1 cellular context compared by ENCODE assay signal in genomic region chr4:10034136-10034535, GRCh38.
TF ChIP-seq lines count a peak whose summit lies in the region.

No MANE protein-coding gene starts in this region.

TF ChIP-seq in IMR-90, 13 proteins besides CTCF, POLR2A, EP300 and RAD21 (continued from another document):
- no peak for TF ChIP-seq SMC3 (IDR thresholded peaks at IDR 0.05; ENCODE audit: low read depth, low read length)
- TF ChIP-seq CEBPB (IDR thresholded peaks at IDR 0.05; ENCODE audit: low read depth, low read length): no peak
- no peak for TF ChIP-seq RFX5 (IDR thresholded peaks at IDR 0.05; ENCODE audit: low read depth, low read length)
